21 cellular contexts compared by ENCODE assay signal in the genomic region with DNA sequence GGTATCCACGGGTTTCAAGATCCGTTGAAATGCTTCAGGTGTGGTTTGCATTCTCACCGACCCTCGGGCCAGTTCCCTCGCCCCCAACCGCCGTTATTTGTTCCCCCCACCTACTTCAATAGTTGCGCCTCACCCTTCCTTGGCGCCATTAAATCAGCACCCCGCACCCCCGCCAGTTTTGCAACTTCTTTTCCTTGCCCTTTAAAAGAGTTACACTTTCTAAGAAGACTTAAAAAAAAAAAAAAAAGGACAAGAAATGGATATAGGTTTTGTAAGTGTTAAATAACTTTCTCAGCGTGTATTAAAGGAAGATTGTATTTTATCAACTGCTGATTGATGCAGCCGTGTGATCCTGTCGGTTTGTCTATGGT.
A peak's percentile ranks its signal among the peaks of the same experiment; 100 is the strongest.
DNase-seq lines count a peak whose midpoint lies in the region; ATAC-seq and TF ChIP-seq lines count a peak whose summit lies in the region.
"Had no signal": no experiment of that assay in that cellular context is flagged by ENCODE, and none has a peak within 500 bp of the region (broad histone marks: within the 10 kb centered on the region; RNA-seq: fewer than 3 reads in every experiment).

No MANE protein-coding gene starts in this region.

- H3K36me3 ChIP-seq in endodermal cell (ENCODE audit: control insufficient read depth, insufficient read depth, low read length) = no peaks in the 10 kb centered on the region
- no peaks in the 10 kb centered on the region for H3K36me3 ChIP-seq in neuron (ENCODE audit: insufficient read depth, low read length)
- H3K36me3 ChIP-seq: HAP-1 had no signal

- no peaks in the 10 kb centered on the region for H3K9me3 Mint-ChIP-seq in HFFc6
- H3K9me3 Mint-ChIP-seq in endodermal cell = no peaks in the 10 kb centered on the region

- H3K36me3 Mint-ChIP-seq in HFFc6 (ENCODE audit: low read depth) = no peaks in the 10 kb centered on the region
- no peaks in the 10 kb centered on the region for H3K36me3 Mint-ChIP-seq in endodermal cell (ENCODE audit: low read depth)

- no peak overlapping the region for H3K27ac ChIP-seq in endodermal cell (ENCODE audit: low read depth, low read length)
- H3K27ac ChIP-seq: HL-60, RWPE1 had no signal

- H2AFZ ChIP-seq in neuron (ENCODE audit: low read depth, low read length) = no peak overlapping the region

- H3K27me3 ChIP-seq in endodermal cell (ENCODE audit: control insufficient read depth, insufficient read depth, low read length, poor library complexity, severe bottlenecking) (peaks cover 100% of the 10 kb centered on the region), neuron (ENCODE audit: insufficient read depth, low read length) (peaks cover 75% of the 10 kb centered on the region)

- WGBS in endodermal cell (ENCODE audit: insufficient coverage in 1 of 2, insufficient read length in 1 of 2), 2 experiments = 1 to 8% methylated on average over 2 to 14 of the region's 14 CpGs

- no peak overlapping the region for H3K9ac ChIP-seq in endodermal cell (ENCODE audit: extremely low read depth, low read length, poor library complexity, severe bottlenecking)
- H3K9ac ChIP-seq: SK-N-SH had no signal

- peaks cover 73% of the 10 kb centered on the region for H3K27me3 Mint-ChIP-seq in HFFc6 (ENCODE audit: insufficient read depth)
- peaks cover 100% of the 10 kb centered on the region for H3K27me3 Mint-ChIP-seq in endodermal cell (ENCODE audit: insufficient read depth)

- TF ChIP-seq CTCF in HFFc6 (IDR thresholded peaks at IDR 0.05) (no peak), endodermal cell (conservative IDR thresholded peaks at IDR 0.05) (no peak)

- DNase-seq in HFFc6 (no peak), endodermal cell (no peak), ureter (ENCODE audit: low spot score) (no peak), C1 segment of cervical spinal cord (lab: John Stamatoyannopoulos, UW) (no peak), G401 (ENCODE audit: low spot score) (no peak)
- DNase-seq: DMS79; KG1; NCI-H1092; NCI-H1436 treated with DMSO at 0.1 percent for 48 hours; NCI-H2029; NCI-H510A treated with DMSO at 0.1 percent for 48 hours; NCI-H774; NK-92 treated with Interleukin-12 subunit alpha and Interleukin-12 subunit beta, amount 100 ng/mL, for 24 hours; SHP77 treated with DMSO at 0.1 percent for 48 hours; SK-N-SH had no signal

- peak overlapping the region; percentile 53 for H3K4me3 ChIP-seq in endodermal cell (ENCODE audit: low read length)
- H3K4me3 ChIP-seq in neuron (ENCODE audit: low read length) = peak overlapping the region; percentile 41
- H3K4me3 ChIP-seq: GM12878, HAP-1 had no signal

- H3K4me1 Mint-ChIP-seq in HFFc6 (ENCODE audit: low read depth) = peaks cover 19% of the 10 kb centered on the region
- peaks cover 18% of the 10 kb centered on the region for H3K4me1 Mint-ChIP-seq in endodermal cell

- H3K4me3 Mint-ChIP-seq in HFFc6 (peak overlapping the region; percentile 75; the same call in 1 of the 2 replicates), endodermal cell (peak overlapping the region; percentile 49)

- H3K27ac Mint-ChIP-seq in HFFc6 = no peak overlapping the region
- no peak overlapping the region for H3K27ac Mint-ChIP-seq in endodermal cell

- H3K9me3 ChIP-seq in endodermal cell (ENCODE audit: control insufficient read depth, low read length) (no peaks in the 10 kb centered on the region), neuron (ENCODE audit: low read length) (no peaks in the 10 kb centered on the region)
- H3K9me3 ChIP-seq: SK-N-SH had no signal

- peaks cover 7% of the 10 kb centered on the region for H3K4me1 ChIP-seq in endodermal cell (ENCODE audit: control insufficient read depth, insufficient read depth, low read length)
- peaks cover 52% of the 10 kb centered on the region for H3K4me1 ChIP-seq in neuron (ENCODE audit: insufficient read depth, low read length)
- H3K4me1 ChIP-seq: HAP-1 had no signal

- no peak for ATAC-seq in HG02623 (IDR thresholded peaks at IDR 0.05; ENCODE audit: unreplicated experiment)
- ATAC-seq: GM12878 had no signal

- in situ Hi-C loops in G401 (cut with HindIII; ENCODE audit: low sequenced_read_pairs) = no loop called here
